In the genomic region with DNA sequence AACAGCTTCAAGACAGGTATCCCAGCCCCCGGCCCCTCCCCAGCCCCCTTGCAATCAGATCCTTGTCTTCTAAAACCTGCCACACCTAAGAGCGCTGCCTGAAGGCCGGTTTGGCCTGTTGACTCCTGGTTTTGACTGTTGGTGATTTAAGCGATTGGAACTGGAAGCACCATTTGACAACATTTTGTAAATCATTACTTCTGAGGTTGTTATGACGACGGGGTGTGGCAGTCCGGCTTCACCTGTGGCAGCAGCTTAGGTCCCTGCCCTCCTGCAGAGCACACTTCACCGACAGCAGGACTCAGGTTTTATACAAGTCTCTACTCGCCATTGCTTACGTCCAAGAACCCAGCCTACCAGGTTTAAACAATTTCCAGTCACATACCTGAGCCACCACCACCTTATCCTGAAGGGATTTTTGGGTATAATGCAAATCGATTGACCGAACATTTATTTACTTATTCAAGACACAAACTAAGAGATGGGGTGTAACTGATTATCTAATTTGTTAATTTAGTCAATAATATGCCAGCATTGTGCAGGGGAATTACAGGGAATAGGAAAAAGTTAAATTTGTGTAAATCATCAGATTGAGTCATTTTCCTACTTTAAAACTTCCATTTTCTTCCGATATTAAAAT, we compare ENCODE assay signal across 8 cellular contexts. TPM values are rescaled to one million over a fixed set of nuclear protein-coding genes. Genes with fewer than 3 reads are reported as not detected.
DNase-seq lines count a peak whose midpoint lies in the region; ATAC-seq and TF ChIP-seq lines count a peak whose summit lies in the region.

No MANE protein-coding gene starts in this region.

- no peak for DNase-seq in AG10803 (ENCODE audit: low read depth)
- peak; percentile 17 for DNase-seq in HuH-7 (ENCODE audit: low spot score)
- peak; percentile 16 to 32 (median 24) for DNase-seq in body of pancreas
- DNase-seq in mucosa of gallbladder (ENCODE audit: low spot score): peak; percentile 85
- DNase-seq in stimulated activated CD4-positive, alpha-beta T cell treated with anti-CD3 and anti-CD28 coated beads, Interleukin-2, amount 100 ng/mL, for 48 hours: no peak
- DNase-seq in activated effector memory CD4-positive, alpha-beta T cell treated with Interleukin-2 at 50 U/mL for 16 hours: no peak
- no peak for DNase-seq in SK-N-DZ (ENCODE audit: low spot score)
- DNase-seq in COLO829 (ENCODE audit: low spot score): no peak

- no peaks in the 10 kb centered on the region for H3K9me3 ChIP-seq in body of pancreas

- H3K27me3 ChIP-seq in body of pancreas: no peaks in the 10 kb centered on the region

- intact Hi-C loops in body of pancreas (cut with DNase I): no loop called here

- peak overlapping the region in 2 of 4 donors; percentile 41 to 96 for H3K27ac ChIP-seq in body of pancreas

- peak overlapping the region; percentile 90 for H3K4me3 ChIP-seq in AG10803 (ENCODE audit: low read length)
- peak overlapping the region; percentile 3 to 67 for H3K4me3 ChIP-seq in body of pancreas

- peaks cover 32% of the 10 kb centered on the region for H3K4me1 ChIP-seq in body of pancreas

- ATAC-seq in body of pancreas: no peak

- H3K36me3 ChIP-seq in body of pancreas (replicated peaks in 1 of 2; ENCODE audit: insufficient read depth in 1 of 2, low read depth in 2 of 2): no peaks in the 10 kb centered on the region

- TF ChIP-seq POLR2A in body of pancreas (IDR thresholded peaks at IDR 0.05): no peak

- WGBS in body of pancreas, 2 donors: 55 to 62% methylated on average over 13 of the region's 13 CpGs

- TF ChIP-seq CTCF in AG10803 (conservative IDR thresholded peaks at IDR 0.05; ENCODE audit: low read length) (no peak), body of pancreas (IDR thresholded peaks at IDR 0.05) (no peak)

RNA-seq across cellular contexts. Expression of a gene that starts 0.7 kb away (rescaled TPM):
- 10 to 100 TPM; 13.2 to 16.1 TPM for total RNA-seq in body of pancreas
- 45.4 TPM for total RNA-seq in mucosa of gallbladder
- polyA plus RNA-seq in SK-N-DZ (2014; cell fraction: cytosol; rRNA removed): 145 and 154 TPM in 2 replicates
- polyA plus RNA-seq in SK-N-DZ (2014; cell fraction: nucleus; rRNA removed): 97.8 and 110 TPM in 2 replicates

RNA-seq across cellular contexts. Expression of a gene that starts 33.2 kb away (rescaled TPM):
- total RNA-seq in body of pancreas: 1 to 10 TPM in 1 of 2 donors, under 1 TPM in 1; 0.52 to 1.3 TPM
- total RNA-seq in mucosa of gallbladder: 2,669 TPM
- polyA plus RNA-seq in SK-N-DZ (2014; cell fraction: cytosol; rRNA removed): not detected in 2 replicates
- polyA plus RNA-seq in SK-N-DZ (2014; cell fraction: nucleus; rRNA removed): not detected in 2 replicates

RNA-seq across cellular contexts. Expression of a gene that starts 58.7 kb away (rescaled TPM):
- total RNA-seq in body of pancreas (1 to 10 TPM; 6.7 to 7.3 TPM), mucosa of gallbladder (19.3 TPM)
- polyA plus RNA-seq in SK-N-DZ (2014; cell fraction: cytosol; rRNA removed): 7.4 and 8.5 TPM in 2 replicates
- 6.7 and 12.0 TPM in 2 replicates for polyA plus RNA-seq in SK-N-DZ (2014; cell fraction: nucleus; rRNA removed)

Comparison
In these comparisons a context has a peak if more than half of its experiments do, and no peak if none do; other contexts are left out.
1. DNase-seq: peak in HuH-7 (single experiment), body of pancreas (4 of 4) and mucosa of gallbladder (single experiment); none in AG10803 (single experiment), stimulated activated CD4-positive, alpha-beta T cell treated with anti-CD3 and anti-CD28 coated beads, Interleukin-2, amount 100 ng/mL, for 48 hours (0 of 2), activated effector memory CD4-positive, alpha-beta T cell treated with Interleukin-2 at 50 U/mL for 16 hours (single experiment), SK-N-DZ (single experiment) and COLO829 (single experiment).
2. RNA of a gene that starts 33.2 kb away (total RNA-seq): 2,669 TPM in mucosa of gallbladder (single experiment); 0.52 to 1.3 TPM in body of pancreas; every median in the first group is over 1,000 times any median in the second.